Comparison of ENCODE assay signal across 8 cellular contexts in the genomic region with DNA sequence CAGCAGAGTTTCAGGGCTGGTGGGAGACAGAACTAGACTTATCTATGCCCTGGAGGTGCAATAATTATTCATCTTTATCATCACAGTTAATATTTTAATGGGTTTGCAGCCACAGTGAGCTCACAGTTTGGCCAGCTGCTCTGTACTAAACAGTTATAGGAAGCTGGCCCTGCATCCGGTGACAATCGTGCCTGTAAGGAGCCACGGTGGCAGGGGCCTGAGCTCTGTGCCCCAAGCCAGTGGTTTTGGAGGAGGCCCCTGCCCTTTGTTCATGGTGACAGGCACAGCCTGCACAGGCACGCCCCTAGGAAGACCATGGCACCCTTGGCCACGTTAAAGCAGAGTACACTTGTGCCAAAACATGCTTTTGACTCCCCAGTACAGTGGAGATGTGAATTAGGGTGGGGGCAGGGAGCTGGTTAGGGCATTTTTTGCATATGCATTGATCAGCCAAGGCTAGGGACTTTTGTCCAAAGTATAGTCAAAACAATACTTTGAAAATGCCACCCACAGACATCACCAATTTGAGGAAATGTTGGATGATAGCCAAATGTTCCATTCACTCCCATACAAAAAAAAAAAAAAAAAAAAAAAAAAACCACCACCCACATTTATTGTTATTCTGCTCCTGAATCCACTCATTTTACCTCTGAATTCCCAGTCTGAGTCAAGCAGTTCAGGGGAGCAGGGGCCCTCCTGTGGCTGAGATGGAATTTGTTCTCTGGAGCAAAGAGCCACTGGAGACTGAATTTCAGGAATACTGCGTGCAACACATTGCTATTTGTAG. TPM values are rescaled to one million over a fixed set of nuclear protein-coding genes. Genes with fewer than 3 reads are reported as not detected.
DNase-seq lines count a peak whose midpoint lies in the region; ATAC-seq and TF ChIP-seq lines count a peak whose summit lies in the region.

No MANE protein-coding gene starts in this region.

- TF ChIP-seq CTCF in A673 (conservative IDR thresholded peaks at IDR 0.05; ENCODE audit: low read depth, low read length) (peak; percentile 54), GM10266 (IDR thresholded peaks at IDR 0.05; ENCODE audit: control insufficient read depth, insufficient read depth, low read depth, missing control alignments) (peak; percentile 35), cardiac muscle cell (IDR thresholded peaks at IDR 0.05; ENCODE audit: low read depth, low read length) (peak; percentile 78)

- peak overlapping the region; percentile 70 for H3K27ac Mint-ChIP-seq in activated CD4-positive, alpha-beta memory T cell treated with anti-CD3 and anti-CD28 coated beads, Interleukin-2, amount 10 ng/mL, durations not matched to agents 7 days and 5 days
- H3K27ac Mint-ChIP-seq in stimulated activated memory B cell treated with anti-CD40 and anti-IgM and Interleukin-4, amounts not matched to agents 10 μg/mL and 1 μg/mL and 100 μg/mL, for 72 hours, result peak overlapping the region; percentile 100

- no peak for TF ChIP-seq EP300 in Ishikawa (IDR thresholded peaks at IDR 0.05; ENCODE audit: borderline replicate concordance)

- H3K27ac ChIP-seq in A673 (ENCODE audit: low read depth, low read length, poor library complexity, severe bottlenecking) (no peak overlapping the region), cardiac muscle cell (no peak overlapping the region)

- TF ChIP-seq RAD21 in Ishikawa (IDR thresholded peaks at IDR 0.05; ENCODE audit: low read depth), result peak; percentile 55

- H3K27me3 ChIP-seq in A673 (replicated peaks; ENCODE audit: insufficient read depth, low read depth, low read length, poor library complexity) (peaks cover 53% of the 10 kb centered on the region), cardiac muscle cell (no peaks in the 10 kb centered on the region)

- H3K4me3 ChIP-seq in A673 (ENCODE audit: low read depth, low read length, poor library complexity, severe bottlenecking) (no peak overlapping the region), cardiac muscle cell (no peak overlapping the region)

- CTCF ChIA-PET in A673 (lab: Charles Lee), result interaction anchor here (0.9 to 1.4 kb wide), 2 partner anchors 10 to 227 kb away, joined by 3 to 5 read pairs; no protein-coding TSS in a partner anchor
- CTCF ChIA-PET in activated CD4-positive, alpha-beta memory T cell treated with anti-CD3 and anti-CD28 coated beads, Interleukin-2, amount 10 ng/mL, durations not matched to agents 7 days and 5 days (lab: Charles Lee), result interaction anchor here (0.6 to 1.7 kb wide), 4 partner anchors 12 to 352 kb away, joined by 3 to 8 read pairs (median 4); no protein-coding TSS in a partner anchor

- H3K36me3 ChIP-seq in A673 (ENCODE audit: insufficient read depth, low read length, poor library complexity, severe bottlenecking), result no peaks in the 10 kb centered on the region
- H3K36me3 ChIP-seq in cardiac muscle cell, result no peaks in the 10 kb centered on the region

- POLR2A ChIA-PET in A673 (lab: Charles Lee; ENCODE audit: low non-redundant PET), result no interaction called here
- POLR2A ChIA-PET in activated CD4-positive, alpha-beta memory T cell treated with anti-CD3 and anti-CD28 coated beads, Interleukin-2, amount 10 ng/mL, durations not matched to agents 7 days and 5 days (lab: Charles Lee), result interaction anchor here (0.9 to 1.7 kb wide), 5 partner anchors 9 to 231 kb away, joined by 3 to 5 read pairs (median 3); no protein-coding TSS in a partner anchor

- H3K4me3 Mint-ChIP-seq in activated CD4-positive, alpha-beta memory T cell treated with anti-CD3 and anti-CD28 coated beads, Interleukin-2, amount 10 ng/mL, durations not matched to agents 7 days and 5 days, result no peak overlapping the region
- H3K4me3 Mint-ChIP-seq in stimulated activated memory B cell treated with anti-CD40 and anti-IgM and Interleukin-4, amounts not matched to agents 10 μg/mL and 1 μg/mL and 100 μg/mL, for 72 hours, result peak overlapping the region; percentile 99

- H3K36me3 Mint-ChIP-seq in activated CD4-positive, alpha-beta memory T cell treated with anti-CD3 and anti-CD28 coated beads, Interleukin-2, amount 10 ng/mL, durations not matched to agents 7 days and 5 days (ENCODE audit: low read depth), result peaks cover 17% of the 10 kb centered on the region
- peaks cover 33% of the 10 kb centered on the region for H3K36me3 Mint-ChIP-seq in stimulated activated memory B cell treated with anti-CD40 and anti-IgM and Interleukin-4, amounts not matched to agents 10 μg/mL and 1 μg/mL and 100 μg/mL, for 72 hours

- intact Hi-C loops in A673 (cut with micrococcal nuclease; ENCODE audit: unreplicated experiment), result no loop called here

- H3K4me1 ChIP-seq in A673 (ENCODE audit: insufficient read depth, low read length, poor library complexity, severe bottlenecking) (peaks cover 13% of the 10 kb centered on the region), cardiac muscle cell (ENCODE audit: low read depth) (peaks cover 10% of the 10 kb centered on the region)

- H3K4me1 Mint-ChIP-seq in activated CD4-positive, alpha-beta memory T cell treated with anti-CD3 and anti-CD28 coated beads, Interleukin-2, amount 10 ng/mL, durations not matched to agents 7 days and 5 days, result peaks cover 65% of the 10 kb centered on the region
- peaks cover 81% of the 10 kb centered on the region for H3K4me1 Mint-ChIP-seq in stimulated activated memory B cell treated with anti-CD40 and anti-IgM and Interleukin-4, amounts not matched to agents 10 μg/mL and 1 μg/mL and 100 μg/mL, for 72 hours

- H3K27me3 Mint-ChIP-seq in activated CD4-positive, alpha-beta memory T cell treated with anti-CD3 and anti-CD28 coated beads, Interleukin-2, amount 10 ng/mL, durations not matched to agents 7 days and 5 days, result no peaks in the 10 kb centered on the region
- H3K27me3 Mint-ChIP-seq in stimulated activated memory B cell treated with anti-CD40 and anti-IgM and Interleukin-4, amounts not matched to agents 10 μg/mL and 1 μg/mL and 100 μg/mL, for 72 hours, result no peaks in the 10 kb centered on the region

- H3K9me3 Mint-ChIP-seq in activated CD4-positive, alpha-beta memory T cell treated with anti-CD3 and anti-CD28 coated beads, Interleukin-2, amount 10 ng/mL, durations not matched to agents 7 days and 5 days, result peaks cover 21% of the 10 kb centered on the region
- H3K9me3 Mint-ChIP-seq in stimulated activated memory B cell treated with anti-CD40 and anti-IgM and Interleukin-4, amounts not matched to agents 10 μg/mL and 1 μg/mL and 100 μg/mL, for 72 hours, result no peaks in the 10 kb centered on the region

- no TSS peak for BruUV-seq in A673 (replicated peaks; lab: Mats Ljungman, UMichigan)

- peak; percentile 39 for DNase-seq in A673 (ENCODE audit: low spot score)
- DNase-seq in GM10266 (ENCODE audit: extremely low spot score), result peak; percentile 41
- DNase-seq in activated CD4-positive, alpha-beta memory T cell treated with anti-CD3 and anti-CD28 coated beads, Interleukin-2, amount 10 ng/mL, durations not matched to agents 7 days and 5 days, result peak; percentile 30
- peak; percentile 73 to 80 for DNase-seq in cardiac muscle cell (ENCODE audit: low read depth in 1 of 2, low spot score in 1 of 2)

- peak; percentile 5 for ATAC-seq in stimulated activated memory B cell treated with anti-CD40 and anti-IgM and Interleukin-4, amounts not matched to agents 10 μg/mL and 1 μg/mL and 100 μg/mL, for 72 hours
- ATAC-seq in HG03342 (IDR thresholded peaks at IDR 0.05; ENCODE audit: unreplicated experiment), result no peak
- no peak for ATAC-seq in HG03039 (IDR thresholded peaks at IDR 0.05; ENCODE audit: unreplicated experiment)

- H3K9me3 ChIP-seq in A673 (ENCODE audit: low read depth, low read length, poor library complexity, severe bottlenecking) (no peaks in the 10 kb centered on the region), cardiac muscle cell (ENCODE audit: low read depth) (no peaks in the 10 kb centered on the region)

TF ChIP-seq in Ishikawa, 13 proteins besides CTCF, POLR2A, EP300 and RAD21:
- TF ChIP-seq CREB1 (IDR thresholded peaks at IDR 0.05; ENCODE audit: low read depth), result no peak

RNA-seq across cellular contexts. Expression of a gene that starts 3.4 kb away (rescaled TPM):
- total RNA-seq in A673 (2021) (0.60 and 1.2 TPM in 2 replicates), cardiac muscle cell (42.4 and 50.8 TPM in 2 replicates)
- 10 to 100 TPM; 74.9 to 75.1 TPM for total RNA-seq in activated CD4-positive, alpha-beta memory T cell treated with anti-CD3 and anti-CD28 coated beads, Interleukin-2, amount 10 ng/mL, durations not matched to agents 7 days and 5 days
- polyA plus RNA-seq in cardiac muscle cell, result 30.6 and 46.1 TPM in 2 replicates

Comparison
In these comparisons a context has a peak if more than half of its experiments do, and no peak if none do; other contexts are left out.
1. RNA of a gene that starts 3.4 kb away (total RNA-seq): 74.9 to 75.1 TPM in activated CD4-positive, alpha-beta memory T cell treated with anti-CD3 and anti-CD28 coated beads, Interleukin-2, amount 10 ng/mL, durations not matched to agents 7 days and 5 days and 42.4 to 50.8 TPM in cardiac muscle cell; 0.60 to 1.2 TPM in A673; every median in the first group is over 10 times any median in the second.
2. Peak in every context shown above with its lines, with median percentiles within 50 percentile points of each other: DNase-seq and CTCF ChIP-seq.